ENCODE assay signal across 9 cellular contexts in the genomic region with DNA sequence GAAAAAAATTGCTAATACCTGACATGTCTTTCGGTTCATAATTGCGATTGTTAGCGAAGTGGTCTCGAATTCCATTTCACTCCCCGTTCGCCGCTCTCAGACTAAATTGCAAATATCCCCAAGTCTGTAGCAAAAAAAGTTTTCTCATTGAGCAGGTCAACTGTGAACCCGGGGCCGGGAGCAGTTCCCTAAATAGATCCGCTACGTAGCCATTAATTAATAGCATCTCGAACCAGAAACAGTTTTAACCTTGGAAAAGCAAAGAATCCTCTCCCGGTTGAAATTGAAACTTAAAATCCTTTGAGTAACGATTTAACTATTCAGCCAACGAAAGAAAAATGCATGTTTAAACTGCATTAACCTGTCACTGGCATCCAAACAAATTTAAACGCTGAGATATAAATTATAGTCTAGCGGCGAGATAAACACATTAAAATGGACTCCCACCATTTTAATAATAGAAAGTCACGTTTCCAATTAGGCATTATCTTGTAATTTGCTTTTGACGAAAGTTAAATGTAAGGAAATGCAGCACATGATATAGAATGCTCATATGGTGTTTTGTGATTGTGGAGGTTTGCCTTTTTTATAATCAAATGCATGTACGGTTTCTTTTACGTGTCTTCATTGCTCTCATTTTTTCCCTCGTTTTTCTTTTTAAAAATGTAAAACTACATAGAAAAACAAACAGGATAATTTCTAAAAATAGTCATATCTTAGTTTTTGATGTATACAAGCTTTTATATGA. TPM values are rescaled to one million over a fixed set of nuclear protein-coding genes. Genes with fewer than 3 reads are reported as not detected.
A peak's percentile ranks its signal among the peaks of the same experiment; 100 is the strongest.
DNase-seq lines count a peak whose midpoint lies in the region; ATAC-seq and TF ChIP-seq lines count a peak whose summit lies in the region.
"Had no signal": no experiment of that assay in that cellular context is flagged by ENCODE, and none has a peak within 500 bp of the region (broad histone marks: within the 10 kb centered on the region; RNA-seq: fewer than 3 reads in every experiment).

No MANE protein-coding gene starts in this region.

- intact Hi-C loops in CD8-positive, alpha-beta T cell (cut with DNase I, micrococcal nuclease) = loop anchor here in 1 of 2 experiments (10.0 kb wide), 1 partner anchor 240 kb away; the partner anchor contains the start of gene MEST

- no peak for TF ChIP-seq CTCF in CD8-positive, alpha-beta T cell (IDR thresholded peaks at IDR 0.05)
- no peak for TF ChIP-seq CTCF in brain (conservative IDR thresholded peaks at IDR 0.05)
- no peak for TF ChIP-seq CTCF in mesothelial cell of epicardium (IDR thresholded peaks at IDR 0.05; ENCODE audit: unreplicated experiment)

- H3K9me3 ChIP-seq in CD8-positive, alpha-beta T cell (ENCODE audit: low read length) = no peaks in the 10 kb centered on the region
- H3K9me3 ChIP-seq in HUES48 (ENCODE audit: control insufficient read depth, insufficient read depth, low read length) = no peaks in the 10 kb centered on the region

- no peak overlapping the region for H3K27ac Mint-ChIP-seq in CD8-positive, alpha-beta T cell
- H3K27ac Mint-ChIP-seq in brain (peak overlapping the region in 3 of 5 experiments; percentile 45 to 79 (median 58)), mesothelial cell of epicardium (peak overlapping the region; percentile 90)

- peaks cover 4% of the 10 kb centered on the region for H3K36me3 Mint-ChIP-seq in CD8-positive, alpha-beta T cell
- peaks cover 35% of the 10 kb centered on the region for H3K36me3 Mint-ChIP-seq in brain
- H3K36me3 Mint-ChIP-seq in mesothelial cell of epicardium = peaks cover 8% of the 10 kb centered on the region

- no peak overlapping the region for H3K27ac ChIP-seq in CD8-positive, alpha-beta T cell (ENCODE audit: low read depth, low read length)
- no peak overlapping the region for H3K27ac ChIP-seq in HUES48 (ENCODE audit: low read depth, low read length)

- H3K4me1 ChIP-seq in CD8-positive, alpha-beta T cell (ENCODE audit: insufficient read depth, low read length) = peaks cover 6% of the 10 kb centered on the region
- 0 out of 2 replicates have a peak, but pooled peaks cover 4% of the 10 kb centered on the region for H3K4me1 ChIP-seq in HUES48 (ENCODE audit: control insufficient read depth, insufficient read depth, low read length)

- DNase-seq in CD8-positive, alpha-beta T cell = no peak
- DNase-seq in mesothelial cell of epicardium (ENCODE audit: low spot score in 2 of 2, unreplicated experiment in 2 of 2) (no peak), NCI-H187 (lab: John Stamatoyannopoulos, UW) (no peak), NCI-H1930 (lab: John Stamatoyannopoulos, UW) (no peak), SHP77 treated with DMSO at 0.1 percent for 48 hours (lab: John Stamatoyannopoulos, UW) (no peak)

- H3K27me3 ChIP-seq in CD8-positive, alpha-beta T cell (ENCODE audit: insufficient read depth, low read length) = peaks cover 45% of the 10 kb centered on the region
- H3K27me3 ChIP-seq in HUES48 (ENCODE audit: control insufficient read depth, insufficient read depth, low read length) = peaks cover 95% of the 10 kb centered on the region

- H3K4me1 Mint-ChIP-seq in CD8-positive, alpha-beta T cell (ENCODE audit: low read depth) = peaks cover 10% of the 10 kb centered on the region
- H3K4me1 Mint-ChIP-seq in brain (peaks cover 4% of the 10 kb centered on the region), mesothelial cell of epicardium (peaks cover 4% of the 10 kb centered on the region)

- H3K36me3 ChIP-seq in CD8-positive, alpha-beta T cell (ENCODE audit: insufficient read depth, low read length) = no peaks in the 10 kb centered on the region
- H3K36me3 ChIP-seq in HUES48 (ENCODE audit: control insufficient read depth, insufficient read depth, low read length) = no peaks in the 10 kb centered on the region

- peaks cover 76% of the 10 kb centered on the region for H3K27me3 Mint-ChIP-seq in CD8-positive, alpha-beta T cell (ENCODE audit: low read depth)
- H3K27me3 Mint-ChIP-seq in brain = peaks cover 81% of the 10 kb centered on the region
- peaks cover 79% of the 10 kb centered on the region for H3K27me3 Mint-ChIP-seq in mesothelial cell of epicardium (ENCODE audit: low read depth)

- CTCF ChIA-PET in CD8-positive, alpha-beta T cell (lab: Charles Lee) = no interaction called here

- POLR2A ChIA-PET in CD8-positive, alpha-beta T cell (lab: Charles Lee) = no interaction called here

- H3K4me3 ChIP-seq in CD8-positive, alpha-beta T cell (ENCODE audit: low read depth, low read length) = peak overlapping the region; percentile 42
- peak overlapping the region; percentile 62 for H3K4me3 ChIP-seq in HUES48 (ENCODE audit: low read depth, low read length)

- H3K4me3 Mint-ChIP-seq in CD8-positive, alpha-beta T cell = peak overlapping the region; percentile 84
- H3K4me3 Mint-ChIP-seq in brain = peak overlapping the region; percentile 79 to 92 (median 87)
- H3K4me3 Mint-ChIP-seq in mesothelial cell of epicardium = peak overlapping the region; percentile 77

- H3K9me3 Mint-ChIP-seq in CD8-positive, alpha-beta T cell = peaks cover 2% of the 10 kb centered on the region
- peaks cover 51 to 68% (median 54%) of the 10 kb centered on the region in 5 experiments for H3K9me3 Mint-ChIP-seq in brain
- H3K9me3 Mint-ChIP-seq in mesothelial cell of epicardium = peaks cover 24% of the 10 kb centered on the region

- ATAC-seq in CD8-positive, alpha-beta T cell = no peak
- ATAC-seq in GM19035 (IDR thresholded peaks at IDR 0.05; ENCODE audit: unreplicated experiment) = no peak

- no peak overlapping the region for H3K9ac ChIP-seq in HUES48 (ENCODE audit: low read depth, low read length)

RNA-seq across cellular contexts. Expression of gene KLF14, which starts 0.7 kb away (rescaled TPM):
- not detected for total RNA-seq in CD8-positive, alpha-beta T cell
- 0.83 TPM for polyA plus RNA-seq in brain (ENCODE audit: insufficient read depth, low read depth, low replicate concordance)
- 0.87 to 1.0 TPM (median 1.0 TPM) in 3 replicates for total RNA-seq in mesothelial cell of epicardium

RNA-seq across cellular contexts. Expression of gene TSGA13, which starts 48.4 kb away (rescaled TPM):
- total RNA-seq in CD8-positive, alpha-beta T cell = not detected
- polyA plus RNA-seq in brain (ENCODE audit: insufficient read depth, low read depth, low replicate concordance) = not detected
- total RNA-seq in mesothelial cell of epicardium = not detected in 3 replicates
- total RNA-seq: SK-MEL-5 had no signal
